11 cellular contexts compared by ENCODE assay signal in genomic region chr12:111411187-111411764, GRCh38. TPM values are rescaled to one million over a fixed set of nuclear protein-coding genes. Genes with fewer than 3 reads are reported as not detected.
DNase-seq lines count a peak whose midpoint lies in the region; ATAC-seq and TF ChIP-seq lines count a peak whose summit lies in the region.
"Had no signal": no experiment of that assay in that cellular context is flagged by ENCODE, and none has a peak within 500 bp of the region (broad histone marks: within the 10 kb centered on the region; RNA-seq: fewer than 3 reads in every experiment).

No MANE protein-coding gene starts in this region.

- H3K4me2 ChIP-seq in BLaER1, result peak overlapping the region; percentile 98
- peak overlapping the region; percentile 35 for H3K4me2 ChIP-seq in neural progenitor cell

- H3K4me1 Mint-ChIP-seq in IgD-negative memory B cell (peaks cover 49 to 71% (median 61%) of the 10 kb centered on the region in 3 donors), chondrocyte (ENCODE audit: low read depth) (peaks cover 76% of the 10 kb centered on the region), neural progenitor cell (peaks cover 49% of the 10 kb centered on the region)

- H3K9me3 Mint-ChIP-seq in IgD-negative memory B cell (no peaks in the 10 kb centered on the region), chondrocyte (ENCODE audit: low read depth) (no peaks in the 10 kb centered on the region), neural progenitor cell (no peaks in the 10 kb centered on the region)
- H3K9me3 Mint-ChIP-seq: neural crest cell had no signal

- peaks cover 3% of the 10 kb centered on the region for H3K36me3 Mint-ChIP-seq in IgD-negative memory B cell
- H3K36me3 Mint-ChIP-seq in chondrocyte (ENCODE audit: low read depth), result no peaks in the 10 kb centered on the region
- no peaks in the 10 kb centered on the region for H3K36me3 Mint-ChIP-seq in neural progenitor cell

- H2AFZ ChIP-seq in neural progenitor cell (replicated peaks), result no peak overlapping the region

- H3K4me3 Mint-ChIP-seq in IgD-negative memory B cell (peak overlapping the region in 2 of 4 donors; percentile 69 to 97), chondrocyte (ENCODE audit: unreplicated experiment) (no peak overlapping the region), neural progenitor cell (no peak overlapping the region)

- H4K20me1 ChIP-seq in BLaER1, result peaks cover 99% of the 10 kb centered on the region
- peaks cover 20% of the 10 kb centered on the region for H4K20me1 ChIP-seq in neural progenitor cell (ENCODE audit: low read depth)

- no peaks in the 10 kb centered on the region for H3K27me3 Mint-ChIP-seq in IgD-negative memory B cell
- no peaks in the 10 kb centered on the region for H3K27me3 Mint-ChIP-seq in chondrocyte (ENCODE audit: low read depth)
- H3K27me3 Mint-ChIP-seq in neural progenitor cell (ENCODE audit: insufficient read depth, low read depth), result peaks cover 4% of the 10 kb centered on the region

- H3K4me3 ChIP-seq in BLaER1, result peak overlapping the region; percentile 30; the same call in 1 of the 2 replicates
- H3K4me3 ChIP-seq in neural progenitor cell, result no peak overlapping the region

- H3K9me3 ChIP-seq in BLaER1 (no peaks in the 10 kb centered on the region), neural progenitor cell (ENCODE audit: low read depth) (no peaks in the 10 kb centered on the region)

- H3K27me3 ChIP-seq in BLaER1 (no peaks in the 10 kb centered on the region), neural progenitor cell (peaks cover 9% of the 10 kb centered on the region)

- TF ChIP-seq CTCF in chondrocyte (IDR thresholded peaks at IDR 0.05) (no peak), neural progenitor cell (IDR thresholded peaks at IDR 0.05) (no peak)

- H3K9ac ChIP-seq in BLaER1, result peak overlapping the region; percentile 69
- no peak overlapping the region for H3K9ac ChIP-seq in neural progenitor cell

- H3K4me1 ChIP-seq in BLaER1 (peaks cover 90% of the 10 kb centered on the region), neural progenitor cell (peaks cover 30% of the 10 kb centered on the region)

- peaks cover 17% of the 10 kb centered on the region for H3K79me2 ChIP-seq in neural progenitor cell (ENCODE audit: low read depth)

- DNase-seq in chondrocyte (ENCODE audit: low spot score) (no peak), neural progenitor cell (ENCODE audit: low spot score) (peak; percentile 50), NCI-H345 (lab: John Stamatoyannopoulos, UW) (no peak)
- DNase-seq in effector CD4-positive, alpha-beta T cell, result no peak
- DNase-seq: NCI-H524, T1000 had no signal

- H3F3A ChIP-seq in neural progenitor cell (ENCODE audit: low read depth), result peaks cover 28% of the 10 kb centered on the region

- ATAC-seq in HG02763 (IDR thresholded peaks at IDR 0.05; ENCODE audit: unreplicated experiment), result no peak
- ATAC-seq in HG03457 (IDR thresholded peaks at IDR 0.05; ENCODE audit: unreplicated experiment), result no peak

- H3K27ac ChIP-seq in BLaER1, result peak overlapping the region; percentile 78
- no peak overlapping the region for H3K27ac ChIP-seq in neural progenitor cell

- H3K36me3 ChIP-seq in BLaER1 (peaks cover 16% of the 10 kb centered on the region), neural progenitor cell (no peaks in the 10 kb centered on the region)

- H3K27ac Mint-ChIP-seq in IgD-negative memory B cell (peak overlapping the region; percentile 25 to 98 (median 90)), chondrocyte (ENCODE audit: unreplicated experiment) (peak overlapping the region; percentile 95), neural progenitor cell (no peak overlapping the region)

RNA-seq across cellular contexts. Expression of gene SH2B3, which starts 5.6 kb away (rescaled TPM):
- 10.3 TPM for polyA plus RNA-seq in IgD-negative memory B cell
- total RNA-seq in chondrocyte, result 14.7 to 20.0 TPM (median 18.3 TPM) in 3 replicates
- total RNA-seq in neural progenitor cell (ENCODE audit: low replicate concordance), result 2.8 and 5.7 TPM in 2 replicates

RNA-seq across cellular contexts. Expression of gene PHETA1, which starts 42.4 kb away (rescaled TPM):
- polyA plus RNA-seq in IgD-negative memory B cell, result 2.6 TPM
- total RNA-seq in chondrocyte (14.2 to 16.0 TPM (median 15.7 TPM) in 3 replicates), neural progenitor cell (ENCODE audit: low replicate concordance) (1.5 and 12.8 TPM in 2 replicates)
